Comparison of ENCODE assay signal across 23 cellular contexts in genomic region chr19:50569938-50570540, GRCh38. TPM values are rescaled to one million over a fixed set of nuclear protein-coding genes. Genes with fewer than 3 reads are reported as not detected.
DNase-seq lines count a peak whose midpoint lies in the region; ATAC-seq, FAIRE-seq and TF ChIP-seq lines count a peak whose summit lies in the region.
"Had no signal": no experiment of that assay in that cellular context is flagged by ENCODE, and none has a peak within 500 bp of the region (broad histone marks: within the 10 kb centered on the region; RNA-seq: fewer than 3 reads in every experiment).

No MANE protein-coding gene starts in this region.

- TF ChIP-seq POLR2A in H1 (IDR thresholded peaks at IDR 0.05; ENCODE audit: control extremely low read depth in 1 of 2, low read depth in 2 of 2, low read length in 2 of 2) (no peak), tibial nerve (IDR thresholded peaks at IDR 0.05) (no peak)

- H2BK120ac ChIP-seq in H1 (replicated peaks; ENCODE audit: low read depth, low read length): no peak overlapping the region
- no peak overlapping the region for H2BK120ac ChIP-seq in neuronal stem cell (ENCODE audit: low read depth, low read length)

- TF ChIP-seq CTCF in GM20000 (IDR thresholded peaks at IDR 0.05; ENCODE audit: extremely low read depth, missing control alignments) (no peak), H1 (IDR thresholded peaks at IDR 0.05; ENCODE audit: control extremely low read depth in 1 of 3, insufficient read depth in 1 of 3, low read depth in 1 of 3, low read length in 3 of 3) (no peak), foreskin keratinocyte (conservative IDR thresholded peaks at IDR 0.05) (no peak), tibial nerve (IDR thresholded peaks at IDR 0.05) (no peak)

- H3K14ac ChIP-seq in H1 (ENCODE audit: insufficient read length) (no peak overlapping the region), neuronal stem cell (ENCODE audit: low read length) (peak overlapping the region; percentile 9)

- H3K23ac ChIP-seq in H1 (ENCODE audit: insufficient read length): no peak overlapping the region
- peak overlapping the region; percentile 44 for H3K23ac ChIP-seq in neuronal stem cell (ENCODE audit: low read depth, low read length, poor library complexity)

- no peaks in the 10 kb centered on the region for H3K36me3 ChIP-seq in H1 (ENCODE audit: control insufficient read depth in 2 of 4, insufficient read depth in 4 of 4, low read length in 3 of 4)
- peaks cover 0 to 8% of the 10 kb centered on the region in 2 donors for H3K36me3 ChIP-seq in neuronal stem cell (replicated peaks in 1 of 2; ENCODE audit: control insufficient read depth in 2 of 2, insufficient read depth in 2 of 2, low read length in 2 of 2)
- H3K36me3 ChIP-seq in tibial nerve: no peaks in the 10 kb centered on the region
- H3K36me3 ChIP-seq: BE2C had no signal

- H3K4ac ChIP-seq in H1 (replicated peaks; ENCODE audit: insufficient read length, low read depth, low read length) (no peak overlapping the region), neuronal stem cell (ENCODE audit: low read length) (no peak overlapping the region)

- no peak for TF ChIP-seq EP300 in H1 (IDR thresholded peaks at IDR 0.05; ENCODE audit: borderline replicate concordance in 1 of 2, low read depth in 2 of 2, low read length in 2 of 2)
- TF ChIP-seq EP300 in tibial nerve (IDR thresholded peaks at IDR 0.05): no peak

- no peak for FAIRE-seq in H1 (lab: Jason Lieb, UNC)
- FAIRE-seq: A204.1, D721Med, G401.6, GM12891, GM19239 had no signal

- H2BK20ac ChIP-seq in H1 (ENCODE audit: low read length): peak overlapping the region; percentile 32; the same call in 1 of the 2 replicates

- H3K23me2 ChIP-seq in H1 (ENCODE audit: low read depth, low read length): peaks cover 13% of the 10 kb centered on the region; the same call in 1 of the 2 replicates

- H3K9me3 ChIP-seq in H1 (ENCODE audit: insufficient read depth in 2 of 2, low read depth in 1 of 2, low read length in 1 of 2) (no peaks in the 10 kb centered on the region), neuronal stem cell (replicated peaks in 1 of 2; ENCODE audit: control insufficient read depth in 2 of 2, insufficient read depth in 1 of 2, low read depth in 1 of 2, low read length in 2 of 2) (peaks cover 0 to 2% of the 10 kb centered on the region in 2 donors), tibial nerve (no peaks in the 10 kb centered on the region)
- H3K9me3 ChIP-seq: BE2C, Caco-2 had no signal

- CTCF ChIA-PET in H1 (lab: Charles Lee; ENCODE audit: partially characterized antibody): interaction anchor here (0.6 to 4.7 kb wide), 11 partner anchors 12 to 100 kb away, joined by 3 to 37 read pairs (median 3); no protein-coding TSS in a partner anchor

- H3K9ac ChIP-seq in H1 (replicated peaks in 1 of 4; ENCODE audit: extremely low read depth in 1 of 4, low read depth in 3 of 4, low read length in 3 of 4) (no peak overlapping the region), neuronal stem cell (ENCODE audit: low read depth, low read length, poor library complexity) (no peak overlapping the region)

- no peak overlapping the region for H2AFZ ChIP-seq in H1 (ENCODE audit: low read length)
- H2AFZ ChIP-seq in neuronal stem cell (ENCODE audit: low read length): peak overlapping the region; percentile 7

- H2BK5ac ChIP-seq in H1 (ENCODE audit: low read depth, low read length) (no peak overlapping the region), neuronal stem cell (ENCODE audit: low read length) (no peak overlapping the region)

- peak; percentile 15 for DNase-seq in GM20000 (ENCODE audit: low spot score)
- peak; percentile 12 for DNase-seq in HuH-7 (ENCODE audit: low spot score)
- DNase-seq in H1 (ENCODE audit: low read depth in 1 of 2, low spot score in 2 of 2): no peak
- DNase-seq in neuronal stem cell (ENCODE audit: low spot score): no peak
- DNase-seq in foreskin keratinocyte: no peak
- no peak for DNase-seq in tibial nerve (ENCODE audit: low spot score in 2 of 2)
- no peak for DNase-seq in iPS-NIHi11 (ENCODE audit: low spot score)
- DNase-seq: ACHN; BE2C; C1 segment of cervical spinal cord; Caco-2; CD4-positive, CD25-positive, alpha-beta regulatory T cell; GOT3; HCEC 1CT; IMR-90 had no signal

- no peak for ATAC-seq in foreskin keratinocyte
- ATAC-seq: K562 had no signal

- H2AK5ac ChIP-seq in H1 (ENCODE audit: low read depth, low read length): no peak overlapping the region
- H2AK5ac ChIP-seq in neuronal stem cell (ENCODE audit: low read depth, low read length): peak overlapping the region; percentile 98

- TF ChIP-seq RAD21 in H1 (IDR thresholded peaks at IDR 0.05 in 1 of 2, conservative IDR thresholded peaks at IDR 0.05 in 1 of 2; ENCODE audit: low read depth in 2 of 2, low read length in 2 of 2): no peak

- H4K91ac ChIP-seq in H1 (replicated peaks; ENCODE audit: insufficient read length, low read length): no peak overlapping the region
- H4K91ac ChIP-seq in neuronal stem cell (ENCODE audit: low read depth, low read length, poor library complexity): no peak overlapping the region

- H3K4me1 ChIP-seq in H1 (replicated peaks in 1 of 4; ENCODE audit: control insufficient read depth in 3 of 4, insufficient read depth in 4 of 4, low read length in 3 of 4) (peaks cover 0 to 17% (median 11%) of the 10 kb centered on the region in 4 experiments; a peak in 6 of 7 replicates), neuronal stem cell (ENCODE audit: control insufficient read depth in 2 of 2, insufficient read depth in 1 of 2, low read depth in 1 of 2, low read length in 2 of 2) (peaks cover 19 to 22% of the 10 kb centered on the region in 2 donors), foreskin keratinocyte (no peaks in the 10 kb centered on the region), tibial nerve (peaks cover 0 to 24% (median 0%) of the 10 kb centered on the region in 4 donors)
- H3K4me1 ChIP-seq: BE2C, Caco-2 had no signal

- H3K18ac ChIP-seq in H1 (ENCODE audit: extremely low read depth, low read length) (no peak overlapping the region; the same call in 1 of the 2 replicates), neuronal stem cell (ENCODE audit: low read length) (peak overlapping the region; percentile 38)

- no peak overlapping the region for H3K4me3 ChIP-seq in H1 (ENCODE audit: extremely low read depth in 1 of 4, insufficient read depth in 2 of 4, low read depth in 3 of 4, low read length in 4 of 4)
- no peak overlapping the region for H3K4me3 ChIP-seq in neuronal stem cell (ENCODE audit: low read length in 2 of 2)
- H3K4me3 ChIP-seq in tibial nerve: no peak overlapping the region
- H3K4me3 ChIP-seq: K562 had no signal

- peaks cover 0 to 8% of the 10 kb centered on the region in 2 experiments for H4K20me1 ChIP-seq in H1 (replicated peaks in 1 of 2; ENCODE audit: control insufficient read depth in 1 of 2, insufficient read depth in 2 of 2, low read length in 2 of 2)

- H3K27me3 ChIP-seq in H1 (replicated peaks in 1 of 4; ENCODE audit: control insufficient read depth in 3 of 4, extremely low read depth in 1 of 4, insufficient read depth in 3 of 4, low read length in 3 of 4): peaks cover 5 to 30% (median 24%) of the 10 kb centered on the region in 4 experiments
- no peaks in the 10 kb centered on the region for H3K27me3 ChIP-seq in neuronal stem cell (ENCODE audit: control insufficient read depth in 3 of 3, insufficient read depth in 3 of 3, low read depth in 1 of 3, low read length in 3 of 3)
- peaks cover 38% of the 10 kb centered on the region for H3K27me3 ChIP-seq in foreskin keratinocyte
- H3K27me3 ChIP-seq in tibial nerve: peaks cover 0 to 52% of the 10 kb centered on the region in 2 donors

- H3K27ac ChIP-seq in H1 (ENCODE audit: low read depth, low read length): no peak overlapping the region
- H3K27ac ChIP-seq in neuronal stem cell (replicated peaks; ENCODE audit: low read length): peak overlapping the region; percentile 40
- H3K27ac ChIP-seq in foreskin keratinocyte: no peak overlapping the region
- no peak overlapping the region for H3K27ac ChIP-seq in tibial nerve
- H3K27ac ChIP-seq: HL-60 had no signal

- peak overlapping the region; percentile 80; the same call in 1 of the 2 replicates for H2BK12ac ChIP-seq in H1 (ENCODE audit: low read depth, low read length)
- H2BK12ac ChIP-seq in neuronal stem cell (ENCODE audit: low read length): peak overlapping the region; percentile 79

- no peaks in the 10 kb centered on the region for H3K79me2 ChIP-seq in H1 (ENCODE audit: control insufficient read depth in 1 of 2, insufficient read depth in 2 of 2, low read length in 2 of 2)

- H3K4me2 ChIP-seq in H1 (ENCODE audit: insufficient read depth in 1 of 2, low read depth in 2 of 2, low read length in 2 of 2) (no peak overlapping the region), neuronal stem cell (ENCODE audit: insufficient read depth, low read length, poor library complexity, severe bottlenecking) (no peak overlapping the region)

- H2BK15ac ChIP-seq in H1 (ENCODE audit: low read length): 0 out of 2 replicates have a peak overlapping the region, but pooled peaks have one; percentile 75
- peak overlapping the region; percentile 86 for H2BK15ac ChIP-seq in neuronal stem cell (ENCODE audit: low read length)

- POLR2A ChIA-PET in H1 (lab: Charles Lee; ENCODE audit: partially characterized antibody): interaction anchor here (1.1 to 1.5 kb wide), 4 partner anchors 13 to 227 kb away, joined by 3 to 5 read pairs (median 4); no protein-coding TSS in a partner anchor

- no peak overlapping the region for H3K56ac ChIP-seq in H1 (replicated peaks; ENCODE audit: insufficient read length, low read depth, low read length)

- H4K5ac ChIP-seq in H1 (ENCODE audit: insufficient read length, low read depth, low read length): no peak overlapping the region

- WGBS in H1 (ENCODE audit: extremely low coverage in 1 of 2, insufficient coverage in 1 of 2, insufficient read length in 1 of 2, insufficient replicate concordance in 2 of 2, low coverage in 1 of 2, low lambda C conversion rate in 2 of 2, missing lambda C conversion rate in 1 of 2), 2 experiments: 84% methylated on average over 19 of the region's 19 CpGs; no CpG with 5 or more reads in 1 of the 2 experiments
- whole genome bisulfite sequencing in neuronal stem cell (ENCODE audit: extremely low coverage in 2 of 2, insufficient read length in 2 of 2, insufficient replicate concordance in 1 of 2), 2 donors: no CpG with 5 or more reads among the region's 19 CpGs
- WGBS in tibial nerve, 2 donors: 79 to 82% methylated on average over 15 to 19 of the region's 19 CpGs

- peaks cover 3% of the 10 kb centered on the region; the same call in 1 of the 2 replicates for H3K79me1 ChIP-seq in H1 (ENCODE audit: low read depth, low read length)
- peaks cover 8% of the 10 kb centered on the region for H3K79me1 ChIP-seq in neuronal stem cell (ENCODE audit: low read depth, low read length)

- H4K8ac ChIP-seq in H1 (ENCODE audit: extremely low read depth, insufficient read depth, low read length): peak overlapping the region; percentile 15
- H4K8ac ChIP-seq in neuronal stem cell (ENCODE audit: low read depth, low read length): no peak overlapping the region

RNA-seq across cellular contexts. Expression of gene LRRC4B, which starts 1.8 kb away (rescaled TPM):
- 11.5 and 13.4 TPM in 2 replicates for total RNA-seq in H1 (2021; fragmentation: NEBNext Ultra II Directional; extraction: Animal tissue kit (Norgen Biotek cat#: 25700))
- polyA plus RNA-seq in H1 (2011; rRNA removed): 20.8 and 21.2 TPM in 2 replicates
- polyA plus RNA-seq in H1 (2011; cell fraction: cytosol; rRNA removed): 12.4 TPM
- polyA plus RNA-seq in H1 (2011; cell fraction: nucleus; rRNA removed): 13.5 TPM
- polyA plus RNA-seq in H1 (2012, experiment 1 of 2): 9.8 to 18.5 TPM (median 14.7 TPM) in 4 replicates
- 10.8 TPM for polyA plus RNA-seq in H1 (2012, experiment 2 of 2)
- polyA plus RNA-seq in H1 (2013, experiment 1 of 2): 8.9 TPM
- 8.8 TPM for polyA plus RNA-seq in H1 (2013, experiment 2 of 2)
- polyA minus RNA-seq in H1 (2011; rRNA and poly(A)+ RNA removed): 7.2 and 9.8 TPM in 2 replicates
- polyA minus RNA-seq in H1 (2011; cell fraction: cytosol; rRNA and poly(A)+ RNA removed): 17.0 TPM
- 8.6 TPM for polyA minus RNA-seq in H1 (2011; cell fraction: nucleus; rRNA and poly(A)+ RNA removed)
- polyA plus RNA-seq in neuronal stem cell (2013, experiment 1 of 2): 78.7 TPM
- 78.4 TPM for polyA plus RNA-seq in neuronal stem cell (2013, experiment 2 of 2)
- total RNA-seq in foreskin keratinocyte: not detected in 2 replicates
- polyA plus RNA-seq in foreskin keratinocyte: not detected in 2 replicates
- 1 to 10 TPM; 1.0 to 3.7 (median 2.8) TPM for total RNA-seq in tibial nerve
- total RNA-seq: CD4-positive, CD25-positive, alpha-beta regulatory T cell; CD8-positive, alpha-beta memory T cell; IMR-90 had no signal
- polyA plus RNA-seq: CD4-positive, CD25-positive, alpha-beta regulatory T cell; CD8-positive, alpha-beta memory T cell had no signal

RNA-seq across cellular contexts. Expression of gene ASPDH, which starts 56.3 kb away (rescaled TPM):
- total RNA-seq in H1 (2021; fragmentation: NEBNext Ultra II Directional; extraction: Animal tissue kit (Norgen Biotek cat#: 25700)): not detected in 2 replicates
- not detected in 2 replicates for polyA plus RNA-seq in H1 (2011; rRNA removed)
- polyA plus RNA-seq in H1 (2011; cell fraction: cytosol; rRNA removed): 0.21 TPM
- polyA plus RNA-seq in H1 (2011; cell fraction: nucleus; rRNA removed): not detected
- 0.34 TPM in 1 of 4 replicates, not detected in the others for polyA plus RNA-seq in H1 (2012, experiment 1 of 2)
- not detected for polyA plus RNA-seq in H1 (2012, experiment 2 of 2)
- not detected for polyA plus RNA-seq in H1 (2013, experiment 1 of 2)
- polyA plus RNA-seq in H1 (2013, experiment 2 of 2): not detected
- not detected in 2 replicates for polyA minus RNA-seq in H1 (2011; rRNA and poly(A)+ RNA removed)
- not detected for polyA minus RNA-seq in H1 (2011; cell fraction: cytosol; rRNA and poly(A)+ RNA removed)
- not detected for polyA minus RNA-seq in H1 (2011; cell fraction: nucleus; rRNA and poly(A)+ RNA removed)
- not detected for polyA plus RNA-seq in neuronal stem cell (2013, experiment 1 of 2)
- polyA plus RNA-seq in neuronal stem cell (2013, experiment 2 of 2): not detected
- total RNA-seq in foreskin keratinocyte: not detected in 2 replicates
- not detected in 2 replicates for polyA plus RNA-seq in foreskin keratinocyte
- total RNA-seq in tibial nerve: not detected
- total RNA-seq: Caco-2; CD4-positive, CD25-positive, alpha-beta regulatory T cell; CD8-positive, alpha-beta memory T cell; IMR-90; K562 had no signal
- polyA plus RNA-seq: CD4-positive, CD25-positive, alpha-beta regulatory T cell; CD8-positive, alpha-beta memory T cell; IMR-90; K562 had no signal

RNA-seq across cellular contexts. Expression of gene JOSD2, which starts 59.0 kb away (rescaled TPM):
- total RNA-seq in H1 (2021; fragmentation: NEBNext Ultra II Directional; extraction: Animal tissue kit (Norgen Biotek cat#: 25700)): 1.9 and 3.6 TPM in 2 replicates
- polyA plus RNA-seq in H1 (2011; rRNA removed) (5.6 and 6.6 TPM in 2 replicates), foreskin keratinocyte (69.8 and 94.1 TPM in 2 replicates)
- polyA plus RNA-seq in H1 (2011; cell fraction: cytosol; rRNA removed): 5.1 TPM
- 3.1 TPM for polyA plus RNA-seq in H1 (2011; cell fraction: nucleus; rRNA removed)
- 3.2 to 5.8 TPM (median 4.1 TPM) in 4 replicates for polyA plus RNA-seq in H1 (2012, experiment 1 of 2)
- polyA plus RNA-seq in H1 (2012, experiment 2 of 2): 6.1 TPM
- polyA plus RNA-seq in H1 (2013, experiment 1 of 2): 1.4 TPM
- 2.0 TPM for polyA plus RNA-seq in H1 (2013, experiment 2 of 2)
- polyA minus RNA-seq in H1 (2011; rRNA and poly(A)+ RNA removed): 0.22 and 0.24 TPM in 2 replicates
- polyA minus RNA-seq in H1 (2011; cell fraction: cytosol; rRNA and poly(A)+ RNA removed): 3.0 TPM
- 3.1 TPM for polyA minus RNA-seq in H1 (2011; cell fraction: nucleus; rRNA and poly(A)+ RNA removed)
- polyA plus RNA-seq in neuronal stem cell (2013, experiment 1 of 2): 2.7 TPM
- polyA plus RNA-seq in neuronal stem cell (2013, experiment 2 of 2): 2.8 TPM
- total RNA-seq in foreskin keratinocyte (36.5 and 51.0 TPM in 2 replicates), tibial nerve (10 to 100 TPM; 32.3 to 52.2 (median 38.8) TPM)

Comparison
In these comparisons a context has a peak if more than half of its experiments do, and no peak if none do; other contexts are left out.
1. DNase-seq: peak in GM20000 (single experiment) and HuH-7 (single experiment); none in H1 (0 of 2), neuronal stem cell (single experiment), foreskin keratinocyte (0 of 2), tibial nerve (0 of 2) and iPS-NIHi11 (single experiment).